ENCODE assay signal across 19 cellular contexts in genomic region chr9:123513554-123513953, GRCh38.
"Had no signal": no experiment of that assay in that cellular context is flagged by ENCODE, and none has a peak within 500 bp of the region (broad histone marks: within the 10 kb centered on the region; RNA-seq: fewer than 3 reads in every experiment).

No MANE protein-coding gene starts in this region.

- H3K27me3 ChIP-seq: foreskin keratinocyte, right lobe of liver, spleen, tibial nerve had no signal

- H3K9me3 Mint-ChIP-seq: dendritic cell treated with granulocyte-macrophage colony-stimulating factor and Interleukin-4, amounts not matched to agents 40 ng/mL and 50 ng/mL, for 4 days; effector memory CD8-positive, alpha-beta T cell; natural killer cell treated with Interleukin-12 subunit alpha and Interleukin-12 subunit beta and Interleukin-15 and Interleukin-18, amount 100 ng/mL, for 72 hours; stimulated activated memory B cell treated with anti-CD40 and anti-IgM and Interleukin-4, amounts not matched to agents 10 μg/mL and 1 μg/mL and 100 μg/mL, for 72 hours; stimulated activated naive CD8-positive, alpha-beta T cell treated with anti-CD3 and anti-CD28 coated beads, Interleukin-15, Interleukin-2, amounts not matched to agents 100 ng/mL and 50 ng/mL, for 24 hours had no signal

- H3K4me3 ChIP-seq: lung, psoas muscle, right lobe of liver, spleen, tibial nerve had no signal

- H3K27me3 Mint-ChIP-seq: dendritic cell treated with granulocyte-macrophage colony-stimulating factor and Interleukin-4, amounts not matched to agents 40 ng/mL and 50 ng/mL, for 4 days; effector memory CD8-positive, alpha-beta T cell; natural killer cell treated with Interleukin-12 subunit alpha and Interleukin-12 subunit beta and Interleukin-15 and Interleukin-18, amount 100 ng/mL, for 72 hours; stimulated activated memory B cell treated with anti-CD40 and anti-IgM and Interleukin-4, amounts not matched to agents 10 μg/mL and 1 μg/mL and 100 μg/mL, for 72 hours; stimulated activated naive CD8-positive, alpha-beta T cell treated with anti-CD3 and anti-CD28 coated beads, Interleukin-15, Interleukin-2, amounts not matched to agents 100 ng/mL and 50 ng/mL, for 24 hours had no signal

- ATAC-seq: effector memory CD8-positive, alpha-beta T cell; foreskin keratinocyte; left colon; left ventricle myocardium superior; psoas muscle; stimulated activated memory B cell treated with anti-CD40 and anti-IgM and Interleukin-4, amounts not matched to agents 10 μg/mL and 1 μg/mL and 100 μg/mL, for 72 hours had no signal

- H3K4me3 Mint-ChIP-seq: dendritic cell treated with granulocyte-macrophage colony-stimulating factor and Interleukin-4, amounts not matched to agents 40 ng/mL and 50 ng/mL, for 4 days; effector memory CD8-positive, alpha-beta T cell; natural killer cell treated with Interleukin-12 subunit alpha and Interleukin-12 subunit beta and Interleukin-15 and Interleukin-18, amount 100 ng/mL, for 72 hours; stimulated activated memory B cell treated with anti-CD40 and anti-IgM and Interleukin-4, amounts not matched to agents 10 μg/mL and 1 μg/mL and 100 μg/mL, for 72 hours; stimulated activated naive CD8-positive, alpha-beta T cell treated with anti-CD3 and anti-CD28 coated beads, Interleukin-15, Interleukin-2, amounts not matched to agents 100 ng/mL and 50 ng/mL, for 24 hours had no signal

- H3K4me1 ChIP-seq: foreskin keratinocyte, psoas muscle, spleen, tibial nerve had no signal

- H3K9me3 ChIP-seq: psoas muscle, right lobe of liver, spleen, tibial nerve had no signal

- H3K27ac Mint-ChIP-seq: dendritic cell treated with granulocyte-macrophage colony-stimulating factor and Interleukin-4, amounts not matched to agents 40 ng/mL and 50 ng/mL, for 4 days; effector memory CD8-positive, alpha-beta T cell; natural killer cell treated with Interleukin-12 subunit alpha and Interleukin-12 subunit beta and Interleukin-15 and Interleukin-18, amount 100 ng/mL, for 72 hours; stimulated activated memory B cell treated with anti-CD40 and anti-IgM and Interleukin-4, amounts not matched to agents 10 μg/mL and 1 μg/mL and 100 μg/mL, for 72 hours; stimulated activated naive CD8-positive, alpha-beta T cell treated with anti-CD3 and anti-CD28 coated beads, Interleukin-15, Interleukin-2, amounts not matched to agents 100 ng/mL and 50 ng/mL, for 24 hours had no signal

- H3K36me3 Mint-ChIP-seq: natural killer cell treated with Interleukin-12 subunit alpha and Interleukin-12 subunit beta and Interleukin-15 and Interleukin-18, amount 100 ng/mL, for 72 hours had no signal

- DNase-seq: effector memory CD8-positive, alpha-beta T cell; foreskin keratinocyte; left colon; left ventricle myocardium superior; mesenchymal stem cell; midbrain; psoas muscle; retina; right lobe of liver; spleen; stimulated activated CD4-positive, alpha-beta T cell treated with anti-CD3 and anti-CD28 coated beads, Interleukin-15, amount 100 ng/mL, for 24 hours; stimulated activated CD4-positive, alpha-beta T cell treated with anti-CD3 and anti-CD28 coated beads, Interleukin-1b, Interleukin-23, amount 100 ng/mL, for 48 hours; stimulated activated CD4-positive, alpha-beta T cell treated with anti-CD3 and anti-CD28 coated beads, Interleukin-4, amount 100 ng/mL, for 24 hours had no signal

- H3K36me3 ChIP-seq: right lobe of liver, tibial nerve had no signal

- H3K4me1 Mint-ChIP-seq: stimulated activated memory B cell treated with anti-CD40 and anti-IgM and Interleukin-4, amounts not matched to agents 10 μg/mL and 1 μg/mL and 100 μg/mL, for 72 hours had no signal

- H3K27ac ChIP-seq: foreskin keratinocyte, psoas muscle, right lobe of liver, spleen, tibial nerve had no signal
